Comparison of ENCODE assay signal across 1 cellular context in genomic region chr13:43981091-43981490, GRCh38.
A peak's percentile ranks its signal among the peaks of the same experiment; 100 is the strongest.
TF ChIP-seq lines count a peak whose summit lies in the region.

No MANE protein-coding gene starts in this region.

TF ChIP-seq in H1, 55 proteins besides CTCF, POLR2A, EP300 and RAD21 (continued from another document):
- TF ChIP-seq BCL11A (IDR thresholded peaks at IDR 0.05; ENCODE audit: low read depth in 2 of 2, low read length in 2 of 2) (no peak), CEBPB (IDR thresholded peaks at IDR 0.05; ENCODE audit: low read depth, low read length) (peak; percentile 71), NRF1 (IDR thresholded peaks at IDR 0.05; ENCODE audit: low read depth, low read length) (no peak), CBX5 (IDR thresholded peaks at IDR 0.05; ENCODE audit: low read depth, low read length) (no peak), HDAC2 (IDR thresholded peaks at IDR 0.05; ENCODE audit: borderline replicate concordance in 1 of 2, low read depth in 2 of 2, low read length in 2 of 2) (no peak), POU5F1 (IDR thresholded peaks at IDR 0.05; ENCODE audit: low read depth, low read length) (no peak), SAP30 (IDR thresholded peaks at IDR 0.05; ENCODE audit: insufficient read depth, insufficient replicate concordance, low read length) (no peak), FOSL1 (IDR thresholded peaks at IDR 0.05; ENCODE audit: insufficient read depth, low read depth, low read length) (no peak), RBBP5 (IDR thresholded peaks at IDR 0.05; ENCODE audit: borderline replicate concordance, low read depth, low read length) (no peak), MAX (IDR thresholded peaks at IDR 0.05) (no peak), KDM1A (IDR thresholded peaks at IDR 0.05; ENCODE audit: borderline replicate concordance, low read length) (no peak), ZNF274 (IDR thresholded peaks at IDR 0.05; ENCODE audit: borderline replicate concordance, extremely low read depth, low read length) (no peak), TBP (IDR thresholded peaks at IDR 0.05; ENCODE audit: low read depth, low read length) (no peak), GTF2F1 (IDR thresholded peaks at IDR 0.05; ENCODE audit: borderline replicate concordance, low read depth, low read length) (no peak), SIX5 (IDR thresholded peaks at IDR 0.05; ENCODE audit: low read depth, low read length) (no peak), CHD1 (IDR thresholded peaks at IDR 0.05; ENCODE audit: low read depth, low read length) (no peak), JUND (IDR thresholded peaks at IDR 0.05; ENCODE audit: low read length) (peak; percentile 79), SP2 (IDR thresholded peaks at IDR 0.05; ENCODE audit: low read length) (no peak), YY1 (IDR thresholded peaks at IDR 0.05; ENCODE audit: low read depth, low read length) (peak; percentile 81), RXRA (IDR thresholded peaks at IDR 0.05; ENCODE audit: insufficient read depth, low read depth, low read length) (no peak)
TF ChIP-seq in H1: peak in this region for 4.
